In genomic region chr1:30405631-30406212, GRCh38 we compare ENCODE assay signal across 13 cellular contexts.
"Had no signal": no experiment of that assay in that cellular context is flagged by ENCODE, and none has a peak within 500 bp of the region (broad histone marks: within the 10 kb centered on the region; RNA-seq: fewer than 3 reads in every experiment).

No MANE protein-coding gene starts in this region.

- H3K9ac ChIP-seq: neural progenitor cell, parathyroid adenoma had no signal

- ATAC-seq: foreskin keratinocyte; stimulated activated memory B cell treated with anti-CD40 and anti-IgM and Interleukin-4, amounts not matched to agents 10 μg/mL and 1 μg/mL and 100 μg/mL, for 72 hours had no signal

- H2AFZ ChIP-seq: neural progenitor cell, parathyroid adenoma had no signal

- H3K4me3 Mint-ChIP-seq: activated CD4-positive, alpha-beta memory T cell treated with anti-CD3 and anti-CD28 coated beads, Interleukin-2, amount 10 ng/mL, durations not matched to agents 7 days and 5 days; activated naive CD8-positive, alpha-beta T cell treated with anti-CD3 and anti-CD28 coated beads for 36 hours; neural progenitor cell; stimulated activated memory B cell treated with anti-CD40 and anti-IgM and Interleukin-4, amounts not matched to agents 10 μg/mL and 1 μg/mL and 100 μg/mL, for 72 hours had no signal

- H3K4me1 ChIP-seq: left ventricle myocardium inferior, parathyroid adenoma had no signal

- H3K79me2 ChIP-seq: parathyroid adenoma had no signal

- H3K27ac Mint-ChIP-seq: activated CD4-positive, alpha-beta memory T cell treated with anti-CD3 and anti-CD28 coated beads, Interleukin-2, amount 10 ng/mL, durations not matched to agents 7 days and 5 days; activated naive CD8-positive, alpha-beta T cell treated with anti-CD3 and anti-CD28 coated beads for 36 hours; neural progenitor cell; stimulated activated memory B cell treated with anti-CD40 and anti-IgM and Interleukin-4, amounts not matched to agents 10 μg/mL and 1 μg/mL and 100 μg/mL, for 72 hours had no signal

- H3K4me2 ChIP-seq: neural progenitor cell had no signal

- H3K36me3 Mint-ChIP-seq: activated naive CD8-positive, alpha-beta T cell treated with anti-CD3 and anti-CD28 coated beads for 36 hours; neural progenitor cell; stimulated activated memory B cell treated with anti-CD40 and anti-IgM and Interleukin-4, amounts not matched to agents 10 μg/mL and 1 μg/mL and 100 μg/mL, for 72 hours had no signal

- H3K9me3 Mint-ChIP-seq: activated CD4-positive, alpha-beta memory T cell treated with anti-CD3 and anti-CD28 coated beads, Interleukin-2, amount 10 ng/mL, durations not matched to agents 7 days and 5 days; activated naive CD8-positive, alpha-beta T cell treated with anti-CD3 and anti-CD28 coated beads for 36 hours; neural progenitor cell had no signal

- H3K4me1 Mint-ChIP-seq: activated CD4-positive, alpha-beta memory T cell treated with anti-CD3 and anti-CD28 coated beads, Interleukin-2, amount 10 ng/mL, durations not matched to agents 7 days and 5 days; activated naive CD8-positive, alpha-beta T cell treated with anti-CD3 and anti-CD28 coated beads for 36 hours; stimulated activated memory B cell treated with anti-CD40 and anti-IgM and Interleukin-4, amounts not matched to agents 10 μg/mL and 1 μg/mL and 100 μg/mL, for 72 hours had no signal

- DNase-seq: activated CD4-positive, alpha-beta memory T cell treated with anti-CD3 and anti-CD28 coated beads, Interleukin-2, amount 10 ng/mL, durations not matched to agents 7 days and 5 days; activated CD4-positive, CD25-positive, alpha-beta regulatory T cell treated with anti-CD3 and anti-CD28 coated beads, Interleukin-2, amount 50 U/mL, for 72 hours; activated naive CD8-positive, alpha-beta T cell treated with anti-CD3 and anti-CD28 coated beads for 36 hours; foreskin keratinocyte; left ventricle myocardium inferior; retina; small intestine; T-helper 9 cell; trophoblast cell had no signal

- H3K9me3 ChIP-seq: heart left ventricle, left ventricle myocardium inferior had no signal

- H3K27ac ChIP-seq: foreskin keratinocyte, heart left ventricle, left ventricle myocardium inferior, neural progenitor cell, parathyroid adenoma had no signal

- H3K27me3 ChIP-seq: foreskin keratinocyte, neural progenitor cell had no signal
